ENCODE assay signal across 19 cellular contexts in genomic region chr5:139678283-139678613, GRCh38. TPM values are rescaled to one million over a fixed set of nuclear protein-coding genes. Genes with fewer than 3 reads are reported as not detected.
DNase-seq lines count a peak whose midpoint lies in the region; ATAC-seq, FAIRE-seq and TF ChIP-seq lines count a peak whose summit lies in the region.
"Had no signal": no experiment of that assay in that cellular context is flagged by ENCODE, and none has a peak within 500 bp of the region (broad histone marks: within the 10 kb centered on the region; RNA-seq: fewer than 3 reads in every experiment).

No MANE protein-coding gene starts in this region.

- ATAC-seq in heart left ventricle, result no peak
- no peak for ATAC-seq in left cardiac atrium
- ATAC-seq: activated naive CD4-positive, alpha-beta T cell treated with anti-CD3 and anti-CD28 coated beads, Interleukin-2, amount 50 U/mL, for 72 hours had no signal

- no peak overlapping the region; the same call in 1 of the 2 replicates for H2BK20ac ChIP-seq in H1 (ENCODE audit: low read length)

- peak overlapping the region; percentile 93 for H3K27ac Mint-ChIP-seq in osteocyte (ENCODE audit: unreplicated experiment)
- H3K27ac Mint-ChIP-seq in activated CD4-positive, alpha-beta memory T cell treated with anti-CD3 and anti-CD28 coated beads, Interleukin-2, amount 10 ng/mL, durations not matched to agents 7 days and 5 days, result no peak overlapping the region
- H3K27ac Mint-ChIP-seq: T-helper 2 cell treated with Interferon-gamma antibody and Interleukin-4, amounts not matched to agents 5 μg/mL and 100 μg/mL, for 36 hours had no signal

- DNase-seq in heart left ventricle, result peak in 1 of 5 donors; percentile 24
- no peak for DNase-seq in left cardiac atrium
- DNase-seq in H1 (ENCODE audit: low read depth in 1 of 2, low spot score in 2 of 2), result no peak
- DNase-seq in osteocyte (ENCODE audit: extremely low spot score, unreplicated experiment), result no peak
- no peak for DNase-seq in thyroid gland
- DNase-seq in NK-92 (lab: John Stamatoyannopoulos, UW; ENCODE audit: unreplicated experiment), result no peak
- DNase-seq in activated CD4-positive, alpha-beta memory T cell treated with anti-CD3 and anti-CD28 coated beads, Interleukin-2, amount 10 ng/mL, durations not matched to agents 7 days and 5 days, result no peak
- no peak for DNase-seq in NCI-H1436 (lab: John Stamatoyannopoulos, UW)
- DNase-seq: activated CD4-positive, alpha-beta T cell treated with anti-CD3 and anti-CD28 coated beads for 1 hour; activated CD8-positive, alpha-beta memory T cell treated with anti-CD3 and anti-CD28 coated beads, Interleukin-2, amount 50 U/mL, for 48 hours; CD8-positive, alpha-beta memory T cell; central memory CD4-positive, alpha-beta T cell; KBM-7; NCI-H226; SHP77; stimulated activated CD4-positive, alpha-beta T cell treated with anti-CD3 and anti-CD28 coated beads, Interleukin-2, amount 100 ng/mL, for 24 hours; trophoblast cell had no signal

- no peak overlapping the region for H2BK120ac ChIP-seq in H1 (replicated peaks; ENCODE audit: low read depth, low read length)

- H3K36me3 Mint-ChIP-seq in osteocyte (ENCODE audit: unreplicated experiment), result peaks cover 34% of the 10 kb centered on the region
- H3K36me3 Mint-ChIP-seq in activated CD4-positive, alpha-beta memory T cell treated with anti-CD3 and anti-CD28 coated beads, Interleukin-2, amount 10 ng/mL, durations not matched to agents 7 days and 5 days (ENCODE audit: low read depth), result no peaks in the 10 kb centered on the region
- H3K36me3 Mint-ChIP-seq: activated naive CD4-positive, alpha-beta T cell treated with anti-CD3 and anti-CD28 coated beads, Interleukin-2, amount 50 U/mL, for 72 hours had no signal

- TF ChIP-seq RAD21 in H1 (IDR thresholded peaks at IDR 0.05 in 1 of 2, conservative IDR thresholded peaks at IDR 0.05 in 1 of 2; ENCODE audit: low read depth in 2 of 2, low read length in 2 of 2), result no peak

- H3K36me3 ChIP-seq in heart left ventricle, result peaks cover 0 to 35% (median 26%) of the 10 kb centered on the region in 9 donors
- peaks cover 2 to 12% (median 10%) of the 10 kb centered on the region in 4 experiments; a peak in 5 of 8 replicates for H3K36me3 ChIP-seq in H1 (ENCODE audit: control insufficient read depth in 2 of 4, insufficient read depth in 4 of 4, low read length in 3 of 4)
- peaks cover 13 to 21% of the 10 kb centered on the region in 2 donors for H3K36me3 ChIP-seq in thyroid gland

- H2AK5ac ChIP-seq in H1 (ENCODE audit: low read depth, low read length), result no peak overlapping the region

- H3K27me3 Mint-ChIP-seq in osteocyte (ENCODE audit: unreplicated experiment), result no peaks in the 10 kb centered on the region
- peaks cover 1% of the 10 kb centered on the region for H3K27me3 Mint-ChIP-seq in activated CD4-positive, alpha-beta memory T cell treated with anti-CD3 and anti-CD28 coated beads, Interleukin-2, amount 10 ng/mL, durations not matched to agents 7 days and 5 days
- H3K27me3 Mint-ChIP-seq: CD8-positive, alpha-beta memory T cell had no signal

- H3K23ac ChIP-seq in H1 (ENCODE audit: insufficient read length), result no peak overlapping the region

- H3K9me3 Mint-ChIP-seq in osteocyte (ENCODE audit: unreplicated experiment), result no peaks in the 10 kb centered on the region
- H3K9me3 Mint-ChIP-seq in activated CD4-positive, alpha-beta memory T cell treated with anti-CD3 and anti-CD28 coated beads, Interleukin-2, amount 10 ng/mL, durations not matched to agents 7 days and 5 days, result no peaks in the 10 kb centered on the region
- H3K9me3 Mint-ChIP-seq: activated naive CD4-positive, alpha-beta T cell treated with anti-CD3 and anti-CD28 coated beads, Interleukin-2, amount 50 U/mL, for 72 hours; CD8-positive, alpha-beta memory T cell; T-helper 2 cell treated with Interferon-gamma antibody and Interleukin-4, amounts not matched to agents 5 μg/mL and 100 μg/mL, for 36 hours had no signal

- intact Hi-C loops in heart left ventricle (cut with DNase I) (no loop called here), left cardiac atrium (cut with DNase I) (no loop called here), thyroid gland (cut with DNase I) (no loop called here)

- no peak overlapping the region for H3K9ac ChIP-seq in H1 (replicated peaks in 1 of 4; ENCODE audit: extremely low read depth in 1 of 4, low read depth in 3 of 4, low read length in 3 of 4)

- H2BK5ac ChIP-seq in H1 (ENCODE audit: low read depth, low read length), result 0 out of 2 replicates have a peak overlapping the region, but pooled peaks have one; percentile 4

- H3K27ac ChIP-seq in heart left ventricle (peak overlapping the region in 10 of 12 donors; percentile 50 to 90 (median 72)), H1 (ENCODE audit: low read depth, low read length) (no peak overlapping the region), thyroid gland (peak overlapping the region in 2 of 3 donors; percentile 18 to 27)

- no peak overlapping the region for H3K4me2 ChIP-seq in H1 (ENCODE audit: insufficient read depth in 1 of 2, low read depth in 2 of 2, low read length in 2 of 2)

- no peak overlapping the region for H4K91ac ChIP-seq in H1 (replicated peaks; ENCODE audit: insufficient read length, low read length)

- no peak overlapping the region for H3K14ac ChIP-seq in H1 (ENCODE audit: insufficient read length)

- H3K56ac ChIP-seq in H1 (replicated peaks; ENCODE audit: insufficient read length, low read depth, low read length), result no peak overlapping the region

- H3K4me3 Mint-ChIP-seq in osteocyte (ENCODE audit: unreplicated experiment), result no peak overlapping the region
- no peak overlapping the region for H3K4me3 Mint-ChIP-seq in activated CD4-positive, alpha-beta memory T cell treated with anti-CD3 and anti-CD28 coated beads, Interleukin-2, amount 10 ng/mL, durations not matched to agents 7 days and 5 days
- H3K4me3 Mint-ChIP-seq: CD8-positive, alpha-beta memory T cell; T-helper 2 cell treated with Interferon-gamma antibody and Interleukin-4, amounts not matched to agents 5 μg/mL and 100 μg/mL, for 36 hours had no signal

- FAIRE-seq in H1 (lab: Jason Lieb, UNC), result no peak

- peaks cover 74% of the 10 kb centered on the region for H3K4me1 Mint-ChIP-seq in osteocyte (ENCODE audit: unreplicated experiment)
- no peaks in the 10 kb centered on the region for H3K4me1 Mint-ChIP-seq in activated CD4-positive, alpha-beta memory T cell treated with anti-CD3 and anti-CD28 coated beads, Interleukin-2, amount 10 ng/mL, durations not matched to agents 7 days and 5 days

- peaks cover 0 to 45% of the 10 kb centered on the region in 2 experiments; a peak in 2 of 4 replicates for H3K79me2 ChIP-seq in H1 (ENCODE audit: control insufficient read depth in 1 of 2, insufficient read depth in 2 of 2, low read length in 2 of 2)

- H2BK15ac ChIP-seq in H1 (ENCODE audit: low read length), result no peak overlapping the region

- peaks cover 36 to 52% of the 10 kb centered on the region in 2 experiments for H4K20me1 ChIP-seq in H1 (replicated peaks in 1 of 2; ENCODE audit: control insufficient read depth in 1 of 2, insufficient read depth in 2 of 2, low read length in 2 of 2)

- H2BK12ac ChIP-seq in H1 (ENCODE audit: low read depth, low read length), result no peak overlapping the region

- peaks cover 6 to 71% (median 44%) of the 10 kb centered on the region in 12 donors for H3K4me1 ChIP-seq in heart left ventricle
- peaks cover 3 to 38% (median 20%) of the 10 kb centered on the region in 4 experiments for H3K4me1 ChIP-seq in H1 (replicated peaks in 1 of 4; ENCODE audit: control insufficient read depth in 3 of 4, insufficient read depth in 4 of 4, low read length in 3 of 4)
- H3K4me1 ChIP-seq in thyroid gland, result peaks cover 24 to 56% of the 10 kb centered on the region in 2 donors

- H3K27me3 ChIP-seq in heart left ventricle (no peaks in the 10 kb centered on the region), H1 (replicated peaks in 1 of 4; ENCODE audit: control insufficient read depth in 3 of 4, extremely low read depth in 1 of 4, insufficient read depth in 3 of 4, low read length in 3 of 4) (no peaks in the 10 kb centered on the region), thyroid gland (no peaks in the 10 kb centered on the region)

- H3K9me3 ChIP-seq in heart left ventricle (no peaks in the 10 kb centered on the region), H1 (ENCODE audit: insufficient read depth in 2 of 2, low read depth in 1 of 2, low read length in 1 of 2) (no peaks in the 10 kb centered on the region), thyroid gland (no peaks in the 10 kb centered on the region)

- no peak for TF ChIP-seq EP300 in H1 (IDR thresholded peaks at IDR 0.05; ENCODE audit: borderline replicate concordance in 1 of 2, low read depth in 2 of 2, low read length in 2 of 2)

- H3K23me2 ChIP-seq in H1 (ENCODE audit: low read depth, low read length), result no peaks in the 10 kb centered on the region

- peaks cover 32% of the 10 kb centered on the region for H3K79me1 ChIP-seq in H1 (ENCODE audit: low read depth, low read length)

- no peak overlapping the region for H3K18ac ChIP-seq in H1 (ENCODE audit: extremely low read depth, low read length)

- no peak for TF ChIP-seq CTCF in heart left ventricle (IDR thresholded peaks at IDR 0.05)
- TF ChIP-seq CTCF in H1 (IDR thresholded peaks at IDR 0.05; ENCODE audit: control extremely low read depth in 1 of 3, insufficient read depth in 1 of 3, low read depth in 1 of 3, low read length in 3 of 3), result no peak
- TF ChIP-seq CTCF in osteocyte (IDR thresholded peaks at IDR 0.05), result no peak
- TF ChIP-seq CTCF in thyroid gland (IDR thresholded peaks at IDR 0.05), result no peak

- no peak overlapping the region for H3K4ac ChIP-seq in H1 (replicated peaks; ENCODE audit: insufficient read length, low read depth, low read length)

- no peak overlapping the region for H2AFZ ChIP-seq in H1 (ENCODE audit: low read length)

- H3K4me3 ChIP-seq in heart left ventricle (no peak overlapping the region), H1 (ENCODE audit: extremely low read depth in 1 of 4, insufficient read depth in 2 of 4, low read depth in 3 of 4, low read length in 4 of 4) (no peak overlapping the region), thyroid gland (replicated peaks in 1 of 3) (no peak overlapping the region)

- H4K8ac ChIP-seq in H1 (ENCODE audit: extremely low read depth, insufficient read depth, low read length), result no peak overlapping the region

- H4K5ac ChIP-seq in H1 (ENCODE audit: insufficient read length, low read depth, low read length), result no peak overlapping the region

- POLR2A ChIA-PET in H1 (lab: Charles Lee; ENCODE audit: partially characterized antibody), result interaction anchor here (0.8 to 2.6 kb wide), 10 partner anchors 11 to 45 kb away, joined by 3 to 10 read pairs (median 5); partner anchors contain the start of gene CXXC5
- POLR2A ChIA-PET in activated CD4-positive, alpha-beta memory T cell treated with anti-CD3 and anti-CD28 coated beads, Interleukin-2, amount 10 ng/mL, durations not matched to agents 7 days and 5 days (lab: Charles Lee), result interaction anchor here (0.9 to 1.5 kb wide), 3 partner anchors 11 to 40 kb away, joined by 3 to 8 read pairs (median 3); no protein-coding TSS in a partner anchor

- WGBS in heart left ventricle, 4 donors, result 71 to 84% (median 81%) methylated on average over 5 of the region's 5 CpGs
- WGBS in H1 (ENCODE audit: extremely low coverage in 1 of 2, insufficient coverage in 1 of 2, insufficient read length in 1 of 2, insufficient replicate concordance in 2 of 2, low coverage in 1 of 2, low lambda C conversion rate in 2 of 2, missing lambda C conversion rate in 1 of 2), 2 experiments, result 83% methylated on average over 5 of the region's 5 CpGs; no CpG with 5 or more reads in 1 of the 2 experiments
- WGBS in thyroid gland, 2 donors, result 89 to 92% methylated on average over 5 of the region's 5 CpGs

- no peak for TF ChIP-seq POLR2A in heart left ventricle (IDR thresholded peaks at IDR 0.05)
- no peak for TF ChIP-seq POLR2A in H1 (IDR thresholded peaks at IDR 0.05; ENCODE audit: control extremely low read depth in 1 of 2, low read depth in 2 of 2, low read length in 2 of 2)
- TF ChIP-seq POLR2A in thyroid gland (IDR thresholded peaks at IDR 0.05), result no peak

- CTCF ChIA-PET in H1 (lab: Charles Lee; ENCODE audit: partially characterized antibody), result interaction anchor here (1.2 to 17.2 kb wide), 17 partner anchors 9 to 241 kb away, joined by 3 to 171 read pairs (median 5); no protein-coding TSS in a partner anchor
- CTCF ChIA-PET in activated CD4-positive, alpha-beta memory T cell treated with anti-CD3 and anti-CD28 coated beads, Interleukin-2, amount 10 ng/mL, durations not matched to agents 7 days and 5 days (lab: Charles Lee), result interaction anchor here (1.2 kb wide), 1 partner anchor 87 kb away, joined by 6 read pairs; no protein-coding TSS in a partner anchor

RNA-seq across cellular contexts. Expression of gene CXXC5, which starts 30.1 kb away (rescaled TPM):
- total RNA-seq in heart left ventricle (10 to 100 TPM; 29.8 to 74.6 (median 36.3) TPM), left cardiac atrium (10 to 100 TPM; 33.4 to 44.1 TPM), osteocyte (239 and 259 TPM in 2 replicates), thyroid gland (10 to 100 TPM; 52.3 to 81.8 (median 62.6) TPM)
- polyA plus RNA-seq in heart left ventricle (10 to 100 TPM; 32.8 to 44.5 TPM), H1 (2011; rRNA removed) (61.4 and 83.5 TPM in 2 replicates)
- total RNA-seq in H1 (2021; fragmentation: NEBNext Ultra II Directional; extraction: Animal tissue kit (Norgen Biotek cat#: 25700)), result 74.0 and 78.3 TPM in 2 replicates
- 68.8 TPM for polyA plus RNA-seq in H1 (2011; cell fraction: cytosol; rRNA removed)
- 52.7 TPM for polyA plus RNA-seq in H1 (2011; cell fraction: nucleus; rRNA removed)
- polyA plus RNA-seq in H1 (2012, experiment 1 of 2), result 35.6 to 47.4 TPM (median 43.3 TPM) in 4 replicates
- polyA plus RNA-seq in H1 (2012, experiment 2 of 2), result 56.6 TPM
- 62.3 TPM for polyA plus RNA-seq in H1 (2013, experiment 1 of 2)
- 67.3 TPM for polyA plus RNA-seq in H1 (2013, experiment 2 of 2)
- polyA minus RNA-seq in H1 (2011; rRNA and poly(A)+ RNA removed), result 25.6 and 39.8 TPM in 2 replicates
- 50.7 TPM for polyA minus RNA-seq in H1 (2011; cell fraction: cytosol; rRNA and poly(A)+ RNA removed)
- polyA minus RNA-seq in H1 (2011; cell fraction: nucleus; rRNA and poly(A)+ RNA removed), result 39.2 TPM
- 1 to 10 TPM; 1.4 to 1.7 TPM for total RNA-seq in activated CD4-positive, alpha-beta memory T cell treated with anti-CD3 and anti-CD28 coated beads, Interleukin-2, amount 10 ng/mL, durations not matched to agents 7 days and 5 days

Comparison
In these comparisons a context has a peak if more than half of its experiments do, and no peak if none do; other contexts are left out.
1. RNA of gene CXXC5, which starts 30.1 kb away (total RNA-seq): 239 to 259 TPM in osteocyte, 74.0 to 78.3 TPM in H1, 52.3 to 81.8 TPM in thyroid gland, 33.4 to 44.1 TPM in left cardiac atrium and 29.8 to 74.6 TPM in heart left ventricle; 1.4 to 1.7 TPM in activated CD4-positive, alpha-beta memory T cell treated with anti-CD3 and anti-CD28 coated beads, Interleukin-2, amount 10 ng/mL, durations not matched to agents 7 days and 5 days; every median in the first group is over 10 times any median in the second.